13 cellular contexts compared by ENCODE assay signal in genomic region chr22:30541511-30541910, GRCh38. TPM values are rescaled to one million over a fixed set of nuclear protein-coding genes. Genes with fewer than 3 reads are reported as not detected.
"Had no signal": no experiment of that assay in that cellular context is flagged by ENCODE, and none has a peak within 500 bp of the region (broad histone marks: within the 10 kb centered on the region; RNA-seq: fewer than 3 reads in every experiment).

No MANE protein-coding gene starts in this region.

RNA-seq across cellular contexts. Expression of gene SEC14L6, which starts 5.0 kb away (rescaled TPM):
- total RNA-seq: activated B cell treated with CpG ODN at 0.5 μM for 24 hours; activated CD8-positive, alpha-beta T cell treated with anti-CD3 and anti-CD28 coated beads for 36 hours; activated T-cell treated with anti-CD3 and anti-CD28 coated beads, Interleukin-2, amount 50 U/mL, for 4 hours; colonic mucosa; gastrocnemius medialis; lung microvascular endothelial cell; SJSA1; skeletal muscle tissue had no signal
- polyA plus RNA-seq: heart right ventricle had no signal

RNA-seq across cellular contexts. Expression of gene GAL3ST1, which starts 33.0 kb away (rescaled TPM):
- total RNA-seq: activated B cell treated with CpG ODN at 0.5 μM for 24 hours; activated CD8-positive, alpha-beta T cell treated with anti-CD3 and anti-CD28 coated beads for 36 hours; natural killer cell; SJSA1 had no signal

RNA-seq across cellular contexts. Expression of gene SEC14L4, which starts 36.0 kb away (rescaled TPM):
- total RNA-seq: activated B cell treated with CpG ODN at 0.5 μM for 24 hours; activated CD8-positive, alpha-beta T cell treated with anti-CD3 and anti-CD28 coated beads for 36 hours; astrocyte; colonic mucosa; lung microvascular endothelial cell; natural killer cell; right atrium auricular region; SJSA1; subcutaneous adipose tissue had no signal
- polyA plus RNA-seq: heart right ventricle had no signal
